Comparison of ENCODE assay signal across 17 cellular contexts in the genomic region with DNA sequence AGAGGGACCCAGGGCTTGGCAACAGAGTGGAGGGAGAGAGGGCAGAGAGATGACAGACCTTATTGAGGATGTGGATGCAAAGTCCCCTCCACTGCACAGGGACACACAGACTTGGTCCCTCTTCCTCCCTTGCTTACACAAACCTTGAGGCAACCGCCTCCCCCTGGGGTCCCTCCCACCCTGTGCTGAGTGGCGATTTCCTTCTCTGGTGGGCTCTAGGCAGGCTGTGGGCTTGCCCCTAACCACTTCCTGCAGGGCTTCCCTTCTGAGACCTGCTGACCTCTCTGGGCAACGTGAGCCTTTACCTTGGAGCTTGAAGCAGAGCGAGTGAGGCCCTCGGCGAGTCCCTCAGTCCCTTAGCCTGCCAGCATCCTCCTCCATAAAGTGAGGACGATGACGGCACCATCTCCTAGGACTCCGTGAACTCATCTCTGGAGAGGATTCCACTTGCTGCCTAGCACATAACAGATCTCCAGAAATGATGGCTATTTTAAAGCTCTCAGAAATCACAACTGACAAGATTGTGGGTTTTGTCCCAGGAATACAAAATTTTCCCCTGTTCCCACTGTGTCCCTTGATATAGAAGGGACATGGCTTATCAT. TPM values are rescaled to one million over a fixed set of nuclear protein-coding genes. Genes with fewer than 3 reads are reported as not detected.
DNase-seq lines count a peak whose midpoint lies in the region; ATAC-seq, FAIRE-seq and TF ChIP-seq lines count a peak whose summit lies in the region.
"Had no signal": no experiment of that assay in that cellular context is flagged by ENCODE, and none has a peak within 500 bp of the region (broad histone marks: within the 10 kb centered on the region; RNA-seq: fewer than 3 reads in every experiment).

No MANE protein-coding gene starts in this region.

- TF ChIP-seq CTCF in Loucy (conservative IDR thresholded peaks at IDR 0.05; ENCODE audit: low read length) (no peak), K562 (IDR thresholded peaks at IDR 0.05 in 2 of 3, conservative IDR thresholded peaks at IDR 0.05 in 1 of 3; ENCODE audit: insufficient read depth in 2 of 3, low read depth in 1 of 3, low read length in 3 of 3) (no peak)

- H3K27me3 ChIP-seq in CD4-positive, CD25-positive, alpha-beta regulatory T cell (ENCODE audit: control insufficient read depth, insufficient read depth, low read length): no peaks in the 10 kb centered on the region
- H3K27me3 ChIP-seq in Loucy (ENCODE audit: insufficient read depth, low read length, poor library complexity, severe bottlenecking): no peaks in the 10 kb centered on the region
- peaks cover 3 to 4% of the 10 kb centered on the region in 2 experiments; a peak in 1 of 5 replicates for H3K27me3 ChIP-seq in K562 (ENCODE audit: control insufficient read depth in 2 of 2, insufficient read depth in 2 of 2, low read length in 2 of 2)
- H3K27me3 ChIP-seq: MG63 had no signal

- no TSS peak for BruUV-seq in K562 (replicated peaks; lab: Mats Ljungman, UMichigan)

- no peak for TF ChIP-seq POLR2A in K562 (conservative IDR thresholded peaks at IDR 0.05)

- H3K36me3 Mint-ChIP-seq in CD4-positive, CD25-positive, alpha-beta regulatory T cell: peaks cover 3% of the 10 kb centered on the region

- CTCF ChIA-PET in K562 (lab: Yijun Ruan, JAX; ENCODE audit: low intra/inter-chr PET ratio): no interaction called here

- H3K4me1 Mint-ChIP-seq in CD4-positive, CD25-positive, alpha-beta regulatory T cell: no peaks in the 10 kb centered on the region

- H3K4me2 ChIP-seq in Loucy (ENCODE audit: low read depth, low read length, poor library complexity, severe bottlenecking) (peak overlapping the region; percentile 52), K562 (ENCODE audit: insufficient read depth, low read length) (no peak overlapping the region)
- H3K4me2 ChIP-seq: KMS-11 had no signal

- H3K27ac ChIP-seq in CD4-positive, CD25-positive, alpha-beta regulatory T cell (ENCODE audit: insufficient read depth, low read length, poor library complexity, severe bottlenecking): no peak overlapping the region
- no peak overlapping the region for H3K27ac ChIP-seq in K562 (ENCODE audit: extremely low read depth, low read depth, low read length)
- H3K27ac ChIP-seq: KMS-11 had no signal

- no peaks in the 10 kb centered on the region for H4K20me1 ChIP-seq in Loucy (ENCODE audit: insufficient read depth, low read length, poor library complexity, severe bottlenecking)
- no peaks in the 10 kb centered on the region for H4K20me1 ChIP-seq in K562 (replicated peaks; ENCODE audit: control insufficient read depth, insufficient read depth, low read length)

- H3K9me3 Mint-ChIP-seq in CD4-positive, CD25-positive, alpha-beta regulatory T cell: peaks cover 0 to 2% (median 0%) of the 10 kb centered on the region in 7 donors

- H2AFZ ChIP-seq in Loucy (ENCODE audit: low read length) (no peak overlapping the region), K562 (ENCODE audit: low read depth, low read length) (no peak overlapping the region)

- no peaks in the 10 kb centered on the region for H3K9me3 ChIP-seq in CD4-positive, CD25-positive, alpha-beta regulatory T cell (ENCODE audit: control insufficient read depth in 2 of 2, low read length in 2 of 2)
- H3K9me3 ChIP-seq in Loucy (ENCODE audit: insufficient read depth, low read depth, low read length) (no peaks in the 10 kb centered on the region), K562 (replicated peaks; ENCODE audit: control insufficient read depth, insufficient read depth, low read depth, low read length) (no peaks in the 10 kb centered on the region)
- H3K9me3 ChIP-seq: MG63 had no signal

- H3K9me1 ChIP-seq in K562 (ENCODE audit: control insufficient read depth, insufficient read depth, low read length): peaks cover 4% of the 10 kb centered on the region

- FAIRE-seq in K562 (lab: Jason Lieb, UNC): peak; percentile 15
- FAIRE-seq: HepG2 had no signal

- no peaks in the 10 kb centered on the region for H3F3A ChIP-seq in Loucy (ENCODE audit: low read depth)

- H3K9me2 ChIP-seq in Loucy (replicated peaks; ENCODE audit: low read depth, low read length): no peaks in the 10 kb centered on the region

- POLR2A ChIA-PET in K562 (lab: Yijun Ruan, JAX): interaction anchor here (1.0 kb wide), 1 partner anchor 10 kb away, joined by 3 read pairs; no protein-coding TSS in a partner anchor

- no peak overlapping the region for H3K4me3 Mint-ChIP-seq in CD4-positive, CD25-positive, alpha-beta regulatory T cell

- peak overlapping the region; percentile 39 for H3K9ac ChIP-seq in Loucy (ENCODE audit: low read depth, low read length, poor library complexity, severe bottlenecking)
- no peak overlapping the region; a peak in 1 of 4 replicates for H3K9ac ChIP-seq in K562 (ENCODE audit: insufficient read depth in 1 of 2, low read depth in 2 of 2, low read length in 2 of 2)
- H3K9ac ChIP-seq: KMS-11 had no signal

- no peak for DNase-seq in CD4-positive, CD25-positive, alpha-beta regulatory T cell
- DNase-seq in K562 (ENCODE audit: extremely low read depth in 1 of 4, low spot score in 3 of 4) (no peak), occipital lobe (lab: John Stamatoyannopoulos, UW) (peak; percentile 46), NCI-H510A (lab: John Stamatoyannopoulos, UW) (no peak), OCI-M1 (lab: John Stamatoyannopoulos, UW) (no peak), NAMALWA (ENCODE audit: low spot score) (no peak)
- DNase-seq: Calu3, DMS53, MG63, NCI-H1105 treated with DMSO at 0.1 percent for 48 hours, NCI-H187, SW 1271 had no signal

- H3K4me3 ChIP-seq in CD4-positive, CD25-positive, alpha-beta regulatory T cell (ENCODE audit: low read depth, low read length): no peak overlapping the region
- H3K4me3 ChIP-seq in Loucy (ENCODE audit: low read length, poor library complexity, severe bottlenecking) (peak overlapping the region; percentile 30), K562 (no peak overlapping the region)
- H3K4me3 ChIP-seq: MG63 had no signal

- in situ Hi-C loops in K562 (cut with MboI): no loop called here

- ATAC-seq in CD4-positive, CD25-positive, alpha-beta regulatory T cell (ENCODE audit: low read depth in 2 of 2): no peak
- ATAC-seq in K562: peak; percentile 11; the same call in 2 of the 3 replicates
- ATAC-seq in GM21576 (IDR thresholded peaks at IDR 0.05; ENCODE audit: unreplicated experiment): no peak
- ATAC-seq: HepG2 had no signal

- no peaks in the 10 kb centered on the region for H3K4me1 ChIP-seq in CD4-positive, CD25-positive, alpha-beta regulatory T cell (ENCODE audit: control insufficient read depth, insufficient read depth, low read length, poor library complexity, severe bottlenecking)
- H3K4me1 ChIP-seq in Loucy (ENCODE audit: insufficient read depth, low read length, poor library complexity, severe bottlenecking) (peaks cover 57% of the 10 kb centered on the region), K562 (replicated peaks in 1 of 2; ENCODE audit: control insufficient read depth in 2 of 2, insufficient read depth in 2 of 2, low read length in 2 of 2) (peaks cover 13 to 46% of the 10 kb centered on the region in 2 experiments; a peak in 4 of 5 replicates)

- H3K27me3 Mint-ChIP-seq in CD4-positive, CD25-positive, alpha-beta regulatory T cell: peaks cover 11% of the 10 kb centered on the region

- peak overlapping the region in 2 of 3 donors; percentile 4 to 41 for H3K27ac Mint-ChIP-seq in CD4-positive, CD25-positive, alpha-beta regulatory T cell

- intact Hi-C loops in K562 (cut with micrococcal nuclease): no loop called here

- no peak for TF ChIP-seq RAD21 in K562 (CRISPR knock-in tag; conservative IDR thresholded peaks at IDR 0.05 in 1 of 2, IDR thresholded peaks at IDR 0.05 in 1 of 2)

- H3K79me2 ChIP-seq in Loucy (ENCODE audit: insufficient read depth, low read length) (no peaks in the 10 kb centered on the region), K562 (ENCODE audit: control insufficient read depth, insufficient read depth, low read length) (no peaks in the 10 kb centered on the region)

- no peaks in the 10 kb centered on the region for H3K36me3 ChIP-seq in CD4-positive, CD25-positive, alpha-beta regulatory T cell (ENCODE audit: control insufficient read depth, insufficient read depth, low read length)
- no peaks in the 10 kb centered on the region for H3K36me3 ChIP-seq in Loucy (ENCODE audit: insufficient read depth, low read length)
- H3K36me3 ChIP-seq in K562 (ENCODE audit: control insufficient read depth, insufficient read depth, low read length): no peaks in the 10 kb centered on the region
- H3K36me3 ChIP-seq: MG63 had no signal

- TF ChIP-seq EP300 in K562 (IDR thresholded peaks at IDR 0.05; ENCODE audit: low read length): no peak

- WGBS in K562 (ENCODE audit: insufficient coverage, low coverage, missing lambda C conversion rate): 18% methylated on average over 9 of the region's 9 CpGs

TF ChIP-seq in K562, 482 proteins besides CTCF, POLR2A, EP300 and RAD21:
- TF ChIP-seq TGIF2 (CRISPR knock-in tag; IDR thresholded peaks at IDR 0.05): no peak

RNA-seq across cellular contexts. Expression of a gene that starts 25.0 kb away (rescaled TPM):
- 0.20 TPM for total RNA-seq in CD4-positive, CD25-positive, alpha-beta regulatory T cell
- under 1 TPM in 2 of 4 donors, not detected in 2; 0.02 to 0.05 TPM for polyA plus RNA-seq in CD4-positive, CD25-positive, alpha-beta regulatory T cell
- 0.35 and 0.56 TPM in 2 replicates for total RNA-seq in K562 (2011; cell fraction: chromatin; rRNA removed; ENCODE audit: low replicate concordance)
- total RNA-seq in K562 (2011; cell fraction: nucleolus; rRNA removed): 0.17 and 0.39 TPM in 2 replicates
- total RNA-seq in K562 (2011; cell fraction: nucleoplasm; rRNA removed): 0.15 and 0.37 TPM in 2 replicates
- 0.29 and 1.1 TPM in 2 replicates for total RNA-seq in K562 (2014; rRNA removed)
- total RNA-seq in K562 (2014; rRNA removed; fragmentation: Illumina TruSeq; extraction: Trizol): 0.03 and 0.04 TPM in 2 replicates
- 0.14 and 0.57 TPM in 2 replicates for total RNA-seq in K562 (2015; rRNA removed; fragmentation: Illumina TruSeq; extraction: Trizol)
- 0.16 and 0.36 TPM in 2 replicates for total RNA-seq in K562 (2021)
- polyA plus RNA-seq in K562 (2011; rRNA removed): 0.01 and 0.11 TPM in 2 replicates
- polyA plus RNA-seq in K562 (2011; cell fraction: cytosol; rRNA removed): 0.01 and 0.03 TPM in 2 replicates
- polyA plus RNA-seq in K562 (2011; cell fraction: nucleus; rRNA removed): 0.13 and 0.20 TPM in 2 replicates
- polyA plus RNA-seq in K562 (2012): 0.51 and 0.85 TPM in 2 replicates
- polyA plus RNA-seq in K562 (2014; fragmentation: Illumina TruSeq; extraction: Trizol): 0.07 and 0.15 TPM in 2 replicates
- under 1 TPM in 1 of 2 experiments, not detected in 1; 0.18 TPM for polyA plus RNA-seq in K562 (2014; fragmentation: Nextera tagmentation; extraction: Ambion mirVana)
- 0.17 and 0.36 TPM in 2 replicates for polyA plus RNA-seq in K562 (2014; rRNA removed)
- 0.04 and 0.06 TPM in 2 replicates for polyA minus RNA-seq in K562 (2011; rRNA and poly(A)+ RNA removed)
- not detected in 2 replicates for polyA minus RNA-seq in K562 (2011; cell fraction: cytosol; rRNA and poly(A)+ RNA removed)
- 0.11 and 0.13 TPM in 2 replicates for polyA minus RNA-seq in K562 (2011; cell fraction: nucleus; rRNA and poly(A)+ RNA removed)
- 5.6 TPM for total RNA-seq in occipital lobe
- total RNA-seq: H4 had no signal
